Comparison of ENCODE assay signal across 30 cellular contexts in genomic region chr19:10966809-10967208, GRCh38. TPM values are rescaled to one million over a fixed set of nuclear protein-coding genes. Genes with fewer than 3 reads are reported as not detected.
A peak's percentile ranks its signal among the peaks of the same experiment; 100 is the strongest.
DNase-seq lines count a peak whose midpoint lies in the region; ATAC-seq, FAIRE-seq and TF ChIP-seq lines count a peak whose summit lies in the region.
"Had no signal": no experiment of that assay in that cellular context is flagged by ENCODE, and none has a peak within 500 bp of the region (broad histone marks: within the 10 kb centered on the region; RNA-seq: fewer than 3 reads in every experiment).

No MANE protein-coding gene starts in this region.

- no peaks in the 10 kb centered on the region for H3K36me3 ChIP-seq in astrocyte (ENCODE audit: insufficient read depth, low read length)
- H3K36me3 ChIP-seq: esophagus squamous epithelium, heart right ventricle, transverse colon had no signal

- no peak for FAIRE-seq in astrocyte (lab: Jason Lieb, UNC)
- FAIRE-seq: H54, keratinocyte had no signal

- no peaks in the 10 kb centered on the region for H3K9me3 ChIP-seq in astrocyte (ENCODE audit: insufficient read depth, low read depth, low read length)
- H3K9me3 ChIP-seq: esophagus squamous epithelium, heart right ventricle, SJSA1, transverse colon had no signal

- H3K27me3 Mint-ChIP-seq in activated naive CD4-positive, alpha-beta T cell treated with anti-CD3 and anti-CD28 coated beads, Interleukin-2, amount 50 U/mL, for 24 hours = no peaks in the 10 kb centered on the region
- no peaks in the 10 kb centered on the region for H3K27me3 Mint-ChIP-seq in activated naive CD4-positive, alpha-beta T cell treated with anti-CD3 and anti-CD28 coated beads for 36 hours (ENCODE audit: low read depth)
- no peaks in the 10 kb centered on the region for H3K27me3 Mint-ChIP-seq in astrocyte (ENCODE audit: low read depth, unreplicated experiment)
- H3K27me3 Mint-ChIP-seq in neural crest cell (ENCODE audit: low read depth) = peaks cover under 1% of the 10 kb centered on the region
- H3K27me3 Mint-ChIP-seq in activated CD8-positive, alpha-beta T cell treated with anti-CD3 and anti-CD28 coated beads for 36 hours = no peaks in the 10 kb centered on the region
- H3K27me3 Mint-ChIP-seq: activated CD4-positive, alpha-beta T cell treated with anti-CD3 and anti-CD28 coated beads, Interleukin-2, amount 10 ng/mL, durations not matched to agents 7 days and 5 days; activated T-cell treated with anti-CD3 and anti-CD28 coated beads, Interleukin-2, amount 50 U/mL, for 24 hours; central memory CD8-positive, alpha-beta T cell; dendritic cell treated with granulocyte-macrophage colony-stimulating factor and Interleukin-4, amounts not matched to agents 40 ng/mL and 50 ng/mL, for 4 days; T-cell had no signal

- TF ChIP-seq CTCF in astrocyte (IDR thresholded peaks at IDR 0.05; ENCODE audit: insufficient read depth, low read depth, low read length) (no peak), neural crest cell (conservative IDR thresholded peaks at IDR 0.05) (no peak)
- TF ChIP-seq CTCF in activated CD8-positive, alpha-beta T cell treated with anti-CD3 and anti-CD28 coated beads for 36 hours (IDR thresholded peaks at IDR 0.05) = no peak

- H3K9me3 Mint-ChIP-seq in activated naive CD4-positive, alpha-beta T cell treated with anti-CD3 and anti-CD28 coated beads, Interleukin-2, amount 50 U/mL, for 24 hours = no peaks in the 10 kb centered on the region
- no peaks in the 10 kb centered on the region for H3K9me3 Mint-ChIP-seq in activated naive CD4-positive, alpha-beta T cell treated with anti-CD3 and anti-CD28 coated beads for 36 hours
- no peaks in the 10 kb centered on the region for H3K9me3 Mint-ChIP-seq in astrocyte (ENCODE audit: unreplicated experiment)
- H3K9me3 Mint-ChIP-seq in neural crest cell = no peaks in the 10 kb centered on the region
- no peaks in the 10 kb centered on the region for H3K9me3 Mint-ChIP-seq in activated CD8-positive, alpha-beta T cell treated with anti-CD3 and anti-CD28 coated beads for 36 hours
- H3K9me3 Mint-ChIP-seq: activated CD4-positive, alpha-beta T cell treated with anti-CD3 and anti-CD28 coated beads, Interleukin-2, amount 10 ng/mL, durations not matched to agents 7 days and 5 days; activated T-cell treated with anti-CD3 and anti-CD28 coated beads, Interleukin-2, amount 50 U/mL, for 24 hours; central memory CD8-positive, alpha-beta T cell; dendritic cell treated with granulocyte-macrophage colony-stimulating factor and Interleukin-4, amounts not matched to agents 40 ng/mL and 50 ng/mL, for 4 days; T-cell had no signal

- H3K4me1 ChIP-seq in astrocyte (ENCODE audit: insufficient read depth, low read length) = peaks cover 10% of the 10 kb centered on the region
- H3K4me1 ChIP-seq: foreskin keratinocyte had no signal

- no peak for ATAC-seq in activated CD8-positive, alpha-beta T cell treated with anti-CD3 and anti-CD28 coated beads for 36 hours
- ATAC-seq in HG03280 (IDR thresholded peaks at IDR 0.05; ENCODE audit: unreplicated experiment) = no peak
- no peak for ATAC-seq in GM21619 (IDR thresholded peaks at IDR 0.05; ENCODE audit: unreplicated experiment)
- ATAC-seq: foreskin keratinocyte, heart right ventricle, left ventricle myocardium superior, T-cell had no signal

- H4K20me1 ChIP-seq in astrocyte (ENCODE audit: insufficient read depth, low read length) = peaks cover 85% of the 10 kb centered on the region

- peak overlapping the region; percentile 17 for H3K27ac Mint-ChIP-seq in activated naive CD4-positive, alpha-beta T cell treated with anti-CD3 and anti-CD28 coated beads, Interleukin-2, amount 50 U/mL, for 24 hours
- H3K27ac Mint-ChIP-seq in activated naive CD4-positive, alpha-beta T cell treated with anti-CD3 and anti-CD28 coated beads for 36 hours = no peak overlapping the region
- H3K27ac Mint-ChIP-seq in astrocyte (ENCODE audit: unreplicated experiment) (no peak overlapping the region), neural crest cell (ENCODE audit: unreplicated experiment) (no peak overlapping the region)
- H3K27ac Mint-ChIP-seq in activated CD8-positive, alpha-beta T cell treated with anti-CD3 and anti-CD28 coated beads for 36 hours = no peak overlapping the region
- H3K27ac Mint-ChIP-seq: activated CD4-positive, alpha-beta T cell treated with anti-CD3 and anti-CD28 coated beads, Interleukin-2, amount 10 ng/mL, durations not matched to agents 7 days and 5 days; activated T-cell treated with anti-CD3 and anti-CD28 coated beads, Interleukin-2, amount 50 U/mL, for 24 hours; dendritic cell treated with granulocyte-macrophage colony-stimulating factor and Interleukin-4, amounts not matched to agents 40 ng/mL and 50 ng/mL, for 4 days; T-cell had no signal

- CTCF ChIA-PET in activated naive CD4-positive, alpha-beta T cell treated with anti-CD3 and anti-CD28 coated beads for 36 hours (lab: Charles Lee) = interaction anchor here (1.3 kb wide), 1 partner anchor 20 kb away, joined by 4 read pairs; no protein-coding TSS in a partner anchor
- CTCF ChIA-PET in activated CD8-positive, alpha-beta T cell treated with anti-CD3 and anti-CD28 coated beads for 36 hours (lab: Charles Lee) = interaction anchor here (0.7 to 2.1 kb wide), 3 partner anchors 22 to 31 kb away, joined by 3 to 9 read pairs (median 7); no protein-coding TSS in a partner anchor

- no peak overlapping the region for H3K4me3 ChIP-seq in astrocyte (ENCODE audit: insufficient read depth, low read depth, low read length)
- H3K4me3 ChIP-seq: esophagus squamous epithelium, heart right ventricle, SJSA1, transverse colon had no signal

- no peak for DNase-seq in activated naive CD4-positive, alpha-beta T cell treated with anti-CD3 and anti-CD28 coated beads for 36 hours
- DNase-seq in astrocyte (ENCODE audit: low read depth) (no peak), neural crest cell (ENCODE audit: low read depth, low spot score) (no peak), DMS153 treated with DMSO at 0.1 percent for 48 hours (lab: John Stamatoyannopoulos, UW; ENCODE audit: unreplicated experiment) (no peak)
- no peak for DNase-seq in activated CD8-positive, alpha-beta T cell treated with anti-CD3 and anti-CD28 coated beads for 36 hours
- DNase-seq: 8988T; activated CD4-positive, alpha-beta T cell treated with anti-CD3 and anti-CD28 coated beads, Interleukin-2, amount 10 ng/mL, durations not matched to agents 7 days and 5 days; activated effector memory CD4-positive, alpha-beta T cell treated with anti-CD3 and anti-CD28 coated beads, Interleukin-2, amount 50 U/mL, for 16 hours; activated T-cell treated with anti-CD3 and anti-CD28 coated beads, Interleukin-2, amount 50 U/mL, for 24 hours; DMS 273 treated with DMSO at 0.1 percent for 48 hours; esophagus squamous epithelium; foreskin keratinocyte; heart right ventricle; left ventricle myocardium superior; mesendoderm; NCI-H1436 treated with DMSO at 0.1 percent for 48 hours; NCI-H2081 treated with DMSO at 0.1 percent for 48 hours; NCI-H82; stimulated activated CD4-positive, alpha-beta T cell treated with anti-CD3 and anti-CD28 coated beads, Interleukin-15, amount 100 ng/mL, for 24 hours; stimulated activated CD4-positive, alpha-beta T cell treated with anti-CD3 and anti-CD28 coated beads, Interleukin-4, amount 100 ng/mL, for 4 hours; T-cell; transverse colon had no signal

- H2AFZ ChIP-seq in astrocyte (ENCODE audit: low read depth, low read length) = no peak overlapping the region

- H3K4me1 Mint-ChIP-seq in activated naive CD4-positive, alpha-beta T cell treated with anti-CD3 and anti-CD28 coated beads, Interleukin-2, amount 50 U/mL, for 24 hours = peaks cover 66% of the 10 kb centered on the region
- H3K4me1 Mint-ChIP-seq in activated naive CD4-positive, alpha-beta T cell treated with anti-CD3 and anti-CD28 coated beads for 36 hours (ENCODE audit: low read depth) = peaks cover 62% of the 10 kb centered on the region
- H3K4me1 Mint-ChIP-seq in astrocyte (ENCODE audit: low read depth, unreplicated experiment) (peaks cover 13% of the 10 kb centered on the region), neural crest cell (peaks cover 62% of the 10 kb centered on the region)
- H3K4me1 Mint-ChIP-seq in activated CD8-positive, alpha-beta T cell treated with anti-CD3 and anti-CD28 coated beads for 36 hours (ENCODE audit: low read depth) = peaks cover 55% of the 10 kb centered on the region

- H3K27ac ChIP-seq in astrocyte (ENCODE audit: low read depth, low read length) = no peak overlapping the region
- H3K27ac ChIP-seq: esophagus squamous epithelium, foreskin keratinocyte, heart right ventricle, SJSA1, transverse colon had no signal

- no peak overlapping the region for H3K9ac ChIP-seq in astrocyte (ENCODE audit: low read length)

- intact Hi-C loops in activated naive CD4-positive, alpha-beta T cell treated with anti-CD3 and anti-CD28 coated beads for 36 hours (cut with micrococcal nuclease) = loop anchor here (10.0 kb wide), 1 partner anchor 632 kb away; the partner anchor contains the start of genes ICAM3 and RAVER1
- intact Hi-C loops in activated CD8-positive, alpha-beta T cell treated with anti-CD3 and anti-CD28 coated beads for 36 hours (cut with micrococcal nuclease) = no loop called here

- H3K27me3 ChIP-seq in astrocyte (ENCODE audit: insufficient read depth, low read length) = no peaks in the 10 kb centered on the region
- H3K27me3 ChIP-seq: esophagus squamous epithelium, foreskin keratinocyte, heart right ventricle, SJSA1, transverse colon had no signal

- no peak overlapping the region for H3K4me2 ChIP-seq in astrocyte (ENCODE audit: low read length)

- peaks cover 96% of the 10 kb centered on the region for H3K79me2 ChIP-seq in astrocyte (ENCODE audit: insufficient read depth, low read length)

- POLR2A ChIA-PET in activated CD8-positive, alpha-beta T cell treated with anti-CD3 and anti-CD28 coated beads for 36 hours (lab: Charles Lee) = interaction anchor here (0.6 kb wide), 1 partner anchor 169 kb away, joined by 3 read pairs; no protein-coding TSS in a partner anchor

- H3K36me3 Mint-ChIP-seq in activated naive CD4-positive, alpha-beta T cell treated with anti-CD3 and anti-CD28 coated beads, Interleukin-2, amount 50 U/mL, for 24 hours = peaks cover 3% of the 10 kb centered on the region
- peaks cover 3% of the 10 kb centered on the region for H3K36me3 Mint-ChIP-seq in activated naive CD4-positive, alpha-beta T cell treated with anti-CD3 and anti-CD28 coated beads for 36 hours (ENCODE audit: low read depth)
- H3K36me3 Mint-ChIP-seq in astrocyte (ENCODE audit: low read depth, unreplicated experiment) (peaks cover 7% of the 10 kb centered on the region), neural crest cell (ENCODE audit: low read depth) (peaks cover 2% of the 10 kb centered on the region)
- peaks cover 11% of the 10 kb centered on the region for H3K36me3 Mint-ChIP-seq in activated CD8-positive, alpha-beta T cell treated with anti-CD3 and anti-CD28 coated beads for 36 hours (ENCODE audit: low read depth)
- H3K36me3 Mint-ChIP-seq: T-cell had no signal

- H3K4me3 Mint-ChIP-seq in activated naive CD4-positive, alpha-beta T cell treated with anti-CD3 and anti-CD28 coated beads, Interleukin-2, amount 50 U/mL, for 24 hours = no peak overlapping the region
- no peak overlapping the region for H3K4me3 Mint-ChIP-seq in activated naive CD4-positive, alpha-beta T cell treated with anti-CD3 and anti-CD28 coated beads for 36 hours
- peak overlapping the region; percentile 50 for H3K4me3 Mint-ChIP-seq in astrocyte (ENCODE audit: unreplicated experiment)
- peak overlapping the region; percentile 54 for H3K4me3 Mint-ChIP-seq in neural crest cell
- no peak overlapping the region for H3K4me3 Mint-ChIP-seq in activated CD8-positive, alpha-beta T cell treated with anti-CD3 and anti-CD28 coated beads for 36 hours
- H3K4me3 Mint-ChIP-seq: activated CD4-positive, alpha-beta T cell treated with anti-CD3 and anti-CD28 coated beads, Interleukin-2, amount 10 ng/mL, durations not matched to agents 7 days and 5 days; activated T-cell treated with anti-CD3 and anti-CD28 coated beads, Interleukin-2, amount 50 U/mL, for 24 hours; central memory CD8-positive, alpha-beta T cell; dendritic cell treated with granulocyte-macrophage colony-stimulating factor and Interleukin-4, amounts not matched to agents 40 ng/mL and 50 ng/mL, for 4 days; T-cell had no signal

RNA-seq across cellular contexts. Expression of gene SMARCA4, which starts 6.0 kb away (rescaled TPM):
- 10 to 100 TPM; 88.6 to 98.6 TPM for total RNA-seq in activated naive CD4-positive, alpha-beta T cell treated with anti-CD3 and anti-CD28 coated beads for 36 hours
- total RNA-seq in astrocyte = 137 and 159 TPM in 2 replicates
- 363 and 382 TPM in 2 replicates for total RNA-seq in neural crest cell
- 10 to 100 TPM; 97.0 to 98.7 TPM for total RNA-seq in activated CD8-positive, alpha-beta T cell treated with anti-CD3 and anti-CD28 coated beads for 36 hours

RNA-seq across cellular contexts. Expression of gene TIMM29, which starts 38.2 kb away (rescaled TPM):
- 10 to 100 TPM; 11.0 to 12.7 TPM for total RNA-seq in activated naive CD4-positive, alpha-beta T cell treated with anti-CD3 and anti-CD28 coated beads for 36 hours
- 28.9 and 31.7 TPM in 2 replicates for total RNA-seq in astrocyte
- total RNA-seq in neural crest cell = 28.0 and 30.1 TPM in 2 replicates
- 10 to 100 TPM; 14.7 to 17.7 TPM for total RNA-seq in activated CD8-positive, alpha-beta T cell treated with anti-CD3 and anti-CD28 coated beads for 36 hours

RNA-seq across cellular contexts. Expression of gene YIPF2, which starts 38.4 kb away (rescaled TPM):
- 10 to 100 TPM; 22.7 to 25.4 TPM for total RNA-seq in activated naive CD4-positive, alpha-beta T cell treated with anti-CD3 and anti-CD28 coated beads for 36 hours
- total RNA-seq in astrocyte (69.5 and 76.7 TPM in 2 replicates), neural crest cell (19.8 and 22.0 TPM in 2 replicates)
- total RNA-seq in activated CD8-positive, alpha-beta T cell treated with anti-CD3 and anti-CD28 coated beads for 36 hours = 10 to 100 TPM; 21.7 to 24.4 TPM

Comparison
In these comparisons a context has a peak if more than half of its experiments do, and no peak if none do; other contexts are left out.
1. H3K4me3 Mint-ChIP-seq: peak in astrocyte (single experiment) and neural crest cell (single experiment); none in activated naive CD4-positive, alpha-beta T cell treated with anti-CD3 and anti-CD28 coated beads, Interleukin-2, amount 50 U/mL, for 24 hours (single experiment), activated naive CD4-positive, alpha-beta T cell treated with anti-CD3 and anti-CD28 coated beads for 36 hours (single experiment) and activated CD8-positive, alpha-beta T cell treated with anti-CD3 and anti-CD28 coated beads for 36 hours (single experiment).